8 cellular contexts compared by ENCODE assay signal in genomic region chr12:52307836-52308806, GRCh38. TPM values are rescaled to one million over a fixed set of nuclear protein-coding genes. Genes with fewer than 3 reads are reported as not detected.
DNase-seq lines count a peak whose midpoint lies in the region; ATAC-seq lines count a peak whose summit lies in the region.

No MANE protein-coding gene starts in this region.

- ATAC-seq in Right ventricle myocardium superior (ENCODE audit: poor library complexity) (peak; percentile 96), HG03045 (IDR thresholded peaks at IDR 0.05; ENCODE audit: unreplicated experiment) (no peak), HG03378 (IDR thresholded peaks at IDR 0.05; ENCODE audit: unreplicated experiment) (no peak), GM21529 (IDR thresholded peaks at IDR 0.05; ENCODE audit: unreplicated experiment) (no peak)

- peak overlapping the region; percentile 83 for H3K9ac ChIP-seq in ES-I3 (ENCODE audit: low read depth, low read length)

- H3K36me3 ChIP-seq in ES-I3 (ENCODE audit: insufficient read depth, low read length) = no peaks in the 10 kb centered on the region

- H3K36me3 Mint-ChIP-seq in activated naive CD4-positive, alpha-beta T cell treated with anti-CD3 and anti-CD28 coated beads, Interleukin-2, amount 50 U/mL, for 24 hours = no peaks in the 10 kb centered on the region

- H3K4me1 Mint-ChIP-seq in activated naive CD4-positive, alpha-beta T cell treated with anti-CD3 and anti-CD28 coated beads, Interleukin-2, amount 50 U/mL, for 24 hours = peaks cover 23% of the 10 kb centered on the region

- DNase-seq in NCI-H2227 (lab: John Stamatoyannopoulos, UW; ENCODE audit: unreplicated experiment) (peak; percentile 70), Right ventricle myocardium superior (peak; percentile 69), nucleus accumbens (lab: John Stamatoyannopoulos, UW) (peak in 47 of 56 donors; percentile 10 to 85 (median 47))

- H3K4me3 Mint-ChIP-seq in activated naive CD4-positive, alpha-beta T cell treated with anti-CD3 and anti-CD28 coated beads, Interleukin-2, amount 50 U/mL, for 24 hours = peak overlapping the region; percentile 58

- no peaks in the 10 kb centered on the region for H3K9me3 Mint-ChIP-seq in activated naive CD4-positive, alpha-beta T cell treated with anti-CD3 and anti-CD28 coated beads, Interleukin-2, amount 50 U/mL, for 24 hours

- no peaks in the 10 kb centered on the region; the same call in 1 of the 2 replicates for H3K4me1 ChIP-seq in ES-I3 (ENCODE audit: insufficient read depth, low read length)

- intact Hi-C loops in Right ventricle myocardium superior (cut with DNase I) = no loop called here

- no peaks in the 10 kb centered on the region for H3K9me3 ChIP-seq in ES-I3 (ENCODE audit: control insufficient read depth, insufficient read depth, low read length)

- peaks cover 31% of the 10 kb centered on the region for H3K27me3 Mint-ChIP-seq in activated naive CD4-positive, alpha-beta T cell treated with anti-CD3 and anti-CD28 coated beads, Interleukin-2, amount 50 U/mL, for 24 hours

- peak overlapping the region; percentile 65 for H3K27ac Mint-ChIP-seq in activated naive CD4-positive, alpha-beta T cell treated with anti-CD3 and anti-CD28 coated beads, Interleukin-2, amount 50 U/mL, for 24 hours

RNA-seq across cellular contexts. Expression of gene KRT83, which starts 13.1 kb away (rescaled TPM):
- total RNA-seq in Right ventricle myocardium superior = not detected

RNA-seq across cellular contexts. Expression of gene KRT81, which starts 16.8 kb away (rescaled TPM):
- not detected for total RNA-seq in Right ventricle myocardium superior

RNA-seq across cellular contexts. Expression of gene KRT86, which starts 33.7 kb away (rescaled TPM):
- not detected for total RNA-seq in Right ventricle myocardium superior

RNA-seq across cellular contexts. Expression of gene KRT85, which starts 59.2 kb away (rescaled TPM):
- total RNA-seq in Right ventricle myocardium superior = not detected
